In the genomic region with DNA sequence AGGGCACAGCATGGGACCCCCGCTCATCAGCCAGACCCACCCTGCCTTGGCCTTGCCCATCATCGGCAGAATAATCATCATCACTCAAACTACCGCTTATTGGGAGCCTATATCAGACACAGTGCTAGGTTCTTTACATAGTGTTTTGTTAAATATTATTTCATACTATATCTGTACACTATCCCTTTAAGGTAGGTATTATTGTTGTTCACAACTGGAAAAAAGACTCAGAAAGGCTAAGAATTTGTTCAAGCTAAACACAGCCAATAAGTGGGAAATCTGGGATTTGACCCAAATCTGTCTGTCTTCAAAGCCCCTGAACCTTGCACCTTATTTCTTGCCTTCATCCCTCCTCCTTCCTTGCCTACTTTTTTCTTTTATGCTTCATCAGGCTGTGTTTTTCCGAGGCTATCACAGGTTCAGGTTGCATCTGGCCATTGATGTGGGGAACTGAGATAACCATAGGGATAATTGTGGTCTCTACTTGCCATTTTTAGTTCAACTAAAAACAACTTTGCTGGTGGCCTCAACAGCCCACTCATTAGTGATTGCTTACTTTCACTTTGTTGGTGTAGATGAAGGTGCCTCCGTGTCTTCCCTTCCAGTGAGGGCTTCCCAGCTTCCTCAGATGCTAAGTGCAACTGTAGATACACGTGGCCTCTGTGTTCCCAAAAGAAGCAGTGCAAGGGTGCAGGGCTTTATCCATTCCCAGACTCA, we compare ENCODE assay signal across 9 cellular contexts. TPM values are rescaled to one million over a fixed set of nuclear protein-coding genes. Genes with fewer than 3 reads are reported as not detected.
DNase-seq lines count a peak whose midpoint lies in the region; ATAC-seq and TF ChIP-seq lines count a peak whose summit lies in the region.
"Had no signal": no experiment of that assay in that cellular context is flagged by ENCODE, and none has a peak within 500 bp of the region (broad histone marks: within the 10 kb centered on the region; RNA-seq: fewer than 3 reads in every experiment).

No MANE protein-coding gene starts in this region.

- no peaks in the 10 kb centered on the region for H3K27me3 Mint-ChIP-seq in activated CD4-positive, alpha-beta T cell treated with anti-CD3 and anti-CD28 coated beads for 36 hours

- no peaks in the 10 kb centered on the region for H3K36me3 ChIP-seq in SK-N-MC (ENCODE audit: insufficient read depth, low read length)
- no peaks in the 10 kb centered on the region for H3K36me3 ChIP-seq in trophoblast cell (ENCODE audit: control insufficient read depth in 1 of 2, insufficient read depth in 2 of 2, low read length in 2 of 2)

- no peak overlapping the region for H4K8ac ChIP-seq in trophoblast cell (ENCODE audit: low read depth, low read length)

- intact Hi-C loops in activated CD4-positive, alpha-beta T cell treated with anti-CD3 and anti-CD28 coated beads for 36 hours (cut with DNase I, micrococcal nuclease): loop anchor here (1.0 to 10.0 kb wide), 13 partner anchors 55 to 801 kb away; no protein-coding TSS in a partner anchor

- H3K4me2 ChIP-seq in trophoblast cell (ENCODE audit: low read length): no peak overlapping the region

- no peaks in the 10 kb centered on the region for H3K27me3 ChIP-seq in trophoblast cell (ENCODE audit: insufficient read depth, low read length)

- no peak overlapping the region for H3K27ac ChIP-seq in SK-N-MC
- no peak overlapping the region for H3K27ac ChIP-seq in trophoblast cell (ENCODE audit: low read depth, low read length)

- in situ Hi-C loops in KBM-7 (cut with MboI; ENCODE audit: low pct_unique_long_range_greater_than_20kb, low sequenced_read_pairs) (loop anchor here (25.0 kb wide), 2 partner anchors 545 to 645 kb away; no protein-coding TSS in a partner anchor), GM13977 (cut with MboI; ENCODE audit: low pct_unique_long_range_greater_than_20kb, low sequenced_read_pairs, unreplicated experiment) (loop anchor here (25.0 kb wide), 1 partner anchor 195 kb away; no protein-coding TSS in a partner anchor)

- H3K9me3 ChIP-seq in SK-N-MC (ENCODE audit: low read depth, low read length) (no peaks in the 10 kb centered on the region), trophoblast cell (ENCODE audit: insufficient read depth, low read depth, low read length) (no peaks in the 10 kb centered on the region)

- no peak overlapping the region for H2BK5ac ChIP-seq in trophoblast cell (ENCODE audit: low read depth, low read length, poor library complexity)

- no peaks in the 10 kb centered on the region for H3K79me2 ChIP-seq in trophoblast cell (ENCODE audit: control insufficient read depth, insufficient read depth, low read length, poor library complexity)

- peak overlapping the region; percentile 40 for H3K27ac Mint-ChIP-seq in activated CD4-positive, alpha-beta T cell treated with anti-CD3 and anti-CD28 coated beads for 36 hours

- TF ChIP-seq CTCF in GM13977 (IDR thresholded peaks at IDR 0.05; ENCODE audit: extremely low read depth, insufficient read depth, missing control alignments): no peak

- DNase-seq in activated CD4-positive, alpha-beta T cell treated with anti-CD3 and anti-CD28 coated beads for 36 hours: no peak
- DNase-seq in activated CD4-positive, alpha-beta T cell treated with anti-CD3 and anti-CD28 coated beads, Interleukin-2, amount 50 U/mL, for 1 hour: no peak
- DNase-seq in SK-N-MC (ENCODE audit: low read depth, low spot score): no peak
- DNase-seq in trophoblast cell: no peak
- no peak for DNase-seq in KBM-7
- no peak for DNase-seq in stimulated activated CD4-positive, alpha-beta T cell treated with anti-CD3 and anti-CD28 coated beads, Interleukin-4, amount 100 ng/mL, for 24 hours
- DNase-seq in GM13977 (ENCODE audit: low spot score): no peak

- no CpG with 5 or more reads among the region's 6 CpGs for WGBS in trophoblast cell (ENCODE audit: extremely low coverage, insufficient coverage, insufficient read length)

- CTCF ChIA-PET in activated CD4-positive, alpha-beta T cell treated with anti-CD3 and anti-CD28 coated beads for 36 hours (lab: Charles Lee): interaction anchor here (0.7 to 4.9 kb wide), 24 partner anchors 10 to 802 kb away, joined by 3 to 64 read pairs (median 5); no protein-coding TSS in a partner anchor

- peak overlapping the region; percentile 15 for H2BK120ac ChIP-seq in trophoblast cell (ENCODE audit: insufficient read depth, low read length, poor library complexity)

- H4K12ac ChIP-seq in trophoblast cell (ENCODE audit: low read depth, low read length): no peak overlapping the region

- H3K14ac ChIP-seq in trophoblast cell (ENCODE audit: low read length): no peak overlapping the region

- peaks cover 21% of the 10 kb centered on the region for H3K4me1 Mint-ChIP-seq in activated CD4-positive, alpha-beta T cell treated with anti-CD3 and anti-CD28 coated beads for 36 hours

- H3K4me1 ChIP-seq in trophoblast cell (ENCODE audit: control insufficient read depth in 1 of 2, insufficient read depth in 2 of 2, low read length in 2 of 2): peaks cover 7 to 13% of the 10 kb centered on the region in 2 experiments

- H2AFZ ChIP-seq in trophoblast cell (ENCODE audit: insufficient read depth, low read length, poor library complexity): no peak overlapping the region

- peak overlapping the region; percentile 63 for H4K91ac ChIP-seq in trophoblast cell (ENCODE audit: low read depth, low read length)

- no peak overlapping the region for H3K4me3 Mint-ChIP-seq in activated CD4-positive, alpha-beta T cell treated with anti-CD3 and anti-CD28 coated beads for 36 hours

- H3K4me3 ChIP-seq in SK-N-MC (no peak overlapping the region), trophoblast cell (ENCODE audit: low read depth, low read length) (no peak overlapping the region)

- POLR2A ChIA-PET in activated CD4-positive, alpha-beta T cell treated with anti-CD3 and anti-CD28 coated beads for 36 hours (lab: Charles Lee): no interaction called here

- peak overlapping the region; percentile 18 for H2AK5ac ChIP-seq in trophoblast cell (ENCODE audit: low read length)

- no peak overlapping the region for H3K18ac ChIP-seq in trophoblast cell (ENCODE audit: low read length)

- no peak overlapping the region for H3K23ac ChIP-seq in trophoblast cell (ENCODE audit: low read length)

- no peak overlapping the region for H3K4ac ChIP-seq in trophoblast cell (ENCODE audit: low read depth, low read length)

- H3K9me3 Mint-ChIP-seq in activated CD4-positive, alpha-beta T cell treated with anti-CD3 and anti-CD28 coated beads for 36 hours (ENCODE audit: low read depth): no peaks in the 10 kb centered on the region

- H3K9ac ChIP-seq in SK-N-MC (ENCODE audit: insufficient read length) (peak overlapping the region; percentile 32), trophoblast cell (ENCODE audit: low read length) (peak overlapping the region; percentile 38)

- no peaks in the 10 kb centered on the region for H3K36me3 Mint-ChIP-seq in activated CD4-positive, alpha-beta T cell treated with anti-CD3 and anti-CD28 coated beads for 36 hours (ENCODE audit: low read depth)

- H3K79me1 ChIP-seq in trophoblast cell (ENCODE audit: low read length): peaks cover 15% of the 10 kb centered on the region

- peak overlapping the region; percentile 47 for H2BK12ac ChIP-seq in trophoblast cell (ENCODE audit: low read length)

- no peak for ATAC-seq in activated CD4-positive, alpha-beta T cell treated with anti-CD3 and anti-CD28 coated beads for 36 hours
- peak; percentile 63 for ATAC-seq in HG02610 (IDR thresholded peaks at IDR 0.05; ENCODE audit: unreplicated experiment)

RNA-seq across cellular contexts. Expression of gene KCNJ1, which starts 35.2 kb away (rescaled TPM):
- total RNA-seq in activated CD4-positive, alpha-beta T cell treated with anti-CD3 and anti-CD28 coated beads for 36 hours: not detected
- polyA plus RNA-seq in trophoblast cell (2013): not detected in 2 replicates
- total RNA-seq: epithelial cell of proximal tubule had no signal

RNA-seq across cellular contexts. Expression of gene KCNJ5, which starts 59.2 kb away (rescaled TPM):
- not detected for total RNA-seq in activated CD4-positive, alpha-beta T cell treated with anti-CD3 and anti-CD28 coated beads for 36 hours
- 0.10 TPM in 2 replicates for polyA plus RNA-seq in trophoblast cell (2013)
